In genomic region chr1:119006406-119007279, GRCh38 we compare ENCODE assay signal across 1 cellular context.
TF ChIP-seq lines count a peak whose summit lies in the region.

No MANE protein-coding gene starts in this region.

TF ChIP-seq in A549, 52 proteins besides CTCF, POLR2A, EP300 and RAD21 (continued from another document):
- TF ChIP-seq MAX (IDR thresholded peaks at IDR 0.05) (no peak), CBX8 (IDR thresholded peaks at IDR 0.05) (no peak), RCOR1 (IDR thresholded peaks at IDR 0.05; ENCODE audit: low read depth, low read length) (no peak), EHMT2 (IDR thresholded peaks at IDR 0.05; ENCODE audit: low read depth) (no peak), HOXB5 (CRISPR knock-in tag; IDR thresholded peaks at IDR 0.05) (no peak), HEYL (CRISPR knock-in tag; IDR thresholded peaks at IDR 0.05) (no peak), ELK1 (IDR thresholded peaks at IDR 0.05; ENCODE audit: low read depth, low read length) (no peak), FOSB (CRISPR knock-in tag; IDR thresholded peaks at IDR 0.05) (no peak), FOXS1 (CRISPR knock-in tag; IDR thresholded peaks at IDR 0.05) (no peak)
- TF ChIP-seq, protein P1, sequence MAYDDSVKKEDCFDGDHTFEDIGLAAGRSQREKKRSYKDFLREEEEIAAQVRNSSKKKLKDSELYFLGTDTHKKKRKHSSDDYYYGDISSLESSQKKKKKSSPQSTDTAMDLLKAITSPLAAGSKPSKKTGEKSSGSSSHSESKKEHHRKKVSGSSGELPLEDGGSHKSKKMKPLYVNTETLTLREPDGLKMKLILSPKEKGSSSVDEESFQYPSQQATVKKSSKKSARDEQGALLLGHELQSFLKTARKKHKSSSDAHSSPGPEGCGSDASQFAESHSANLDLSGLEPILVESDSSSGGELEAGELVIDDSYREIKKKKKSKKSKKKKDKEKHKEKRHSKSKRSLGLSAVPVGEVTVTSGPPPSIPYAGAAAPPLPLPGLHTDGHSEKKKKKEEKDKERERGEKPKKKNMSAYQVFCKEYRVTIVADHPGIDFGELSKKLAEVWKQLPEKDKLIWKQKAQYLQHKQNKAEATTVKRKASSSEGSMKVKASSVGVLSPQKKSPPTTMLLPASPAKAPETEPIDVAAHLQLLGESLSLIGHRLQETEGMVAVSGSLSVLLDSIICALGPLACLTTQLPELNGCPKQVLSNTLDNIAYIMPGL (CRISPR knock-in tag; IDR thresholded peaks at IDR 0.05; ENCODE audit: borderline replicate concordance), result no peak
